Comparison of ENCODE assay signal across 4 cellular contexts in the genomic region with DNA sequence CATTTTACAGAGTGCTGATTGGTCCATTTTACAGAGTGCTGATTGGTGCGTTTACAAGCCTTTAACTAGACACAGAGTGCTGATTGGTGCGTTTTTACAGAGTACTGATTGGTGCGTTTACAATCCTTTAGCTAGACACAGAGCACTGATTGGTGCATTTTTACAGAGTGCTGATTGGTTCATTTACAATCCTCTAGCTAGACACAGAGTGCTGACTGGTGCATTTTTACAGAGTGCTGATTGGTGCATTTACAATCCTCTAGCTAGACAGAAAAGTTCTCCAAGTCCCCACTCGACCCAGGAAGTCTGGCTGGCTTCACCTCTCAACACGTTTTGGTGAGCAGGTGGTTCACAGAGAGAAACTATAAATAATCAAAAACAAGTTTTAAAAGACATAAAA. TPM values are rescaled to one million over a fixed set of nuclear protein-coding genes. Genes with fewer than 3 reads are reported as not detected.
"Had no signal": no experiment of that assay in that cellular context is flagged by ENCODE, and none has a peak within 500 bp of the region (broad histone marks: within the 10 kb centered on the region; RNA-seq: fewer than 3 reads in every experiment).

No MANE protein-coding gene starts in this region.

RNA-seq across cellular contexts. Expression of a gene that starts 24.4 kb away (rescaled TPM):
- total RNA-seq: LHCN-M2, M059J, MCF 10A, NCI-H460 had no signal
